In the genomic region with DNA sequence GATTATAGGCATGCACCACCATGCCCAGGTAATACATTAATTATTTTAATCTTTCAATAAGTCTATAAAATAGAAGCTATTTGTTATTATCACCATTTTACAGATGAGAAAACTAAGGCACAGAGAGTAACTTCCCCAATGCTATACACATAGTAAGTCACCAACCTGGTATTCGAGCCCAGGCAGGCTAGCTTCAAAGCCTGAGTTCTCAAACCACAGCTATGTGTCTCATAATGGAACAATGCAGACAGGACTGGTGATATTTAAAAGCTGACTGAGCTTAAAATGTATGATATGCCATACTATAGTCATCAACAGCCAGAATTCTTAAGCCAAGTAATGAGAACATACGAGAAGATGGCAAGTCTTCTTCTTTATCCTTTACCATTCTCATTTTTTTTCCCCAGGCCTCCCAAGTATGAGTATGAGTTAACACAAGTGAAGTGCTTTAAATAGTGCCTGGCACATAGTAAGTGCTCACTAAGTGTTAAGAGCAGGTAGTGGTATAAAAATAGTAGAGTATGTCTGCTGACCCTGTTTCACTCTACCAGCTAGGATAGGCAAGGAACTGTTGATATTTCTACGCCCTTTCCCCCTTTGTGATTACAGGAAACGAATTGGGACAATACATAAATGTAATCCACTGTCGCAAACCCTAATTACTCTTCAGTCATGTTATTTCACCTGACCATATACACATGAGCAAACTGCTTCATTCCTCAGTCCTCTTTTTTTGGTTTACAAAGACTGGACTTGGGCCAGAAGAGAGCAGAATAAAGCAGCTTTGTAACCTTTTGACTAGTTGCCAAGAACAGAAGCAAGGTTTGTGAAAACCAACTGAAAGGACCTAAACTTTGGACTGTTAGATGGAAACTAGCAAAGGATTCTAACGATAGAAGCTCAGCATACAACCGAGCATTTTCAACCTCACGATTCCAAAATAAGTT, we compare ENCODE assay signal across 9 cellular contexts. TPM values are rescaled to one million over a fixed set of nuclear protein-coding genes. Genes with fewer than 3 reads are reported as not detected.
DNase-seq lines count a peak whose midpoint lies in the region; ATAC-seq and TF ChIP-seq lines count a peak whose summit lies in the region.
"Had no signal": no experiment of that assay in that cellular context is flagged by ENCODE, and none has a peak within 500 bp of the region (broad histone marks: within the 10 kb centered on the region; RNA-seq: fewer than 3 reads in every experiment).

No MANE protein-coding gene starts in this region.

- H3K9ac ChIP-seq in OCI-LY1 (ENCODE audit: low read length) = no peak overlapping the region
- H3K9ac ChIP-seq in liver (ENCODE audit: low read depth in 1 of 2, low read length in 2 of 2) = no peak overlapping the region

- no peaks in the 10 kb centered on the region for H4K20me1 ChIP-seq in OCI-LY1 (ENCODE audit: insufficient read depth, low read length)

- peaks cover 51% of the 10 kb centered on the region for H3K4me1 ChIP-seq in OCI-LY1 (ENCODE audit: insufficient read depth, low read length, severe bottlenecking)
- peaks cover 0 to 21% (median 0%) of the 10 kb centered on the region in 4 donors for H3K4me1 ChIP-seq in liver (ENCODE audit: control insufficient read depth in 4 of 4, insufficient read depth in 4 of 4, low read length in 3 of 4)

- no peak overlapping the region for H3K4me3 Mint-ChIP-seq in activated T-cell treated with anti-CD3 and anti-CD28 coated beads, Interleukin-2, amount 50 U/mL, for 4 hours

- H3K27me3 ChIP-seq in OCI-LY1 (ENCODE audit: insufficient read depth, low read length) = no peaks in the 10 kb centered on the region
- no peaks in the 10 kb centered on the region for H3K27me3 ChIP-seq in liver (ENCODE audit: control insufficient read depth in 4 of 4, insufficient read depth in 4 of 4, low read length in 3 of 4)

- no peaks in the 10 kb centered on the region for H3K9me2 ChIP-seq in OCI-LY1 (ENCODE audit: low read depth, low read length)

- H3K36me3 Mint-ChIP-seq in activated T-cell treated with anti-CD3 and anti-CD28 coated beads, Interleukin-2, amount 50 U/mL, for 4 hours (ENCODE audit: insufficient read depth) = peaks cover 7% of the 10 kb centered on the region

- H3K9me3 Mint-ChIP-seq in activated T-cell treated with anti-CD3 and anti-CD28 coated beads, Interleukin-2, amount 50 U/mL, for 4 hours = no peaks in the 10 kb centered on the region
- H3K9me3 Mint-ChIP-seq: activated T-helper 2 cell treated with anti-CD3 and anti-CD28 coated beads, Interferon-gamma antibody, Interleukin-2, Interleukin-4, amounts not matched to agents 10 μg/mL and 5 μg/mL and 100 μg/mL, durations not matched to agents 14 hours and 24 hours and 36 hours had no signal

- no peaks in the 10 kb centered on the region for H3F3A ChIP-seq in OCI-LY1 (ENCODE audit: insufficient read depth, low read length)

- DNase-seq in AG04449 (ENCODE audit: low read depth, low spot score) (peak; percentile 64), dermis blood vessel endothelial cell (peak; percentile 82), NCI-H1048 (lab: John Stamatoyannopoulos, UW) (no peak), GDM1 (lab: John Stamatoyannopoulos, UW) (no peak)
- DNase-seq in activated T-cell treated with anti-CD3 and anti-CD28 coated beads, Interleukin-2, amount 50 U/mL, for 4 hours = no peak
- DNase-seq in central memory CD4-positive, alpha-beta T cell = no peak

- H3K9me3 ChIP-seq in OCI-LY1 (ENCODE audit: low read length) = no peaks in the 10 kb centered on the region
- H3K9me3 ChIP-seq in liver (ENCODE audit: control insufficient read depth in 4 of 4, low read length in 3 of 4) = no peaks in the 10 kb centered on the region

- CTCF ChIA-PET in AG04449 (lab: Yijun Ruan, JAX) = interaction anchor here (0.6 to 6.1 kb wide), 3 partner anchors 10 to 1048 kb away, joined by 3 to 54 read pairs (median 3); a partner anchor contains a TSS

- H3K79me2 ChIP-seq in OCI-LY1 (ENCODE audit: insufficient read depth, low read length) = peaks cover 90% of the 10 kb centered on the region

- no peaks in the 10 kb centered on the region for H3K27me3 Mint-ChIP-seq in activated T-cell treated with anti-CD3 and anti-CD28 coated beads, Interleukin-2, amount 50 U/mL, for 4 hours (ENCODE audit: low read depth)

- no peak overlapping the region for H3K4me3 ChIP-seq in AG04449 (ENCODE audit: low read depth, low read length)
- no peak overlapping the region for H3K4me3 ChIP-seq in OCI-LY1 (ENCODE audit: low read depth, low read length, poor library complexity, severe bottlenecking)
- no peak overlapping the region for H3K4me3 ChIP-seq in liver (ENCODE audit: low read depth in 1 of 3, low read length in 3 of 3)

- H3K27ac ChIP-seq in OCI-LY1 (ENCODE audit: low read depth, low read length, poor library complexity, severe bottlenecking) = peak overlapping the region; percentile 44
- no peak overlapping the region for H3K27ac ChIP-seq in liver (ENCODE audit: low read depth in 1 of 2, low read length in 2 of 2)

- H3K36me3 ChIP-seq in OCI-LY1 (ENCODE audit: insufficient read depth, low read length) (peaks cover 26% of the 10 kb centered on the region), liver (ENCODE audit: control insufficient read depth in 4 of 4, insufficient read depth in 3 of 4, low read depth in 1 of 4, low read length in 3 of 4) (peaks cover 0 to 3% (median 0%) of the 10 kb centered on the region in 4 donors)

- TF ChIP-seq CTCF in AG04449 (IDR thresholded peaks at IDR 0.05; ENCODE audit: insufficient read depth, low read length, missing control alignments) = no peak
- no peak for TF ChIP-seq CTCF in OCI-LY1 (IDR thresholded peaks at IDR 0.05; ENCODE audit: low read length)
- no peak for TF ChIP-seq CTCF in liver (IDR thresholded peaks at IDR 0.05; ENCODE audit: low read depth, low read length, missing input control)

- H2AFZ ChIP-seq in OCI-LY1 (ENCODE audit: low read length) = no peak overlapping the region

- H3K4me2 ChIP-seq in OCI-LY1 (ENCODE audit: low read length) = no peak overlapping the region

- TF ChIP-seq RAD21 in liver (IDR thresholded peaks at IDR 0.05) = peak in 1 of 2 donors; percentile 47

- ATAC-seq in activated T-cell treated with anti-CD3 and anti-CD28 coated beads, Interleukin-2, amount 50 U/mL, for 4 hours = no peak

- POLR2A ChIA-PET in AG04449 (lab: Yijun Ruan, JAX) = interaction anchor here (0.7 to 1.6 kb wide), 3 partner anchors 9 to 20 kb away, joined by 3 to 9 read pairs (median 4); a partner anchor contains a TSS

- peaks cover 14% of the 10 kb centered on the region for H3K4me1 Mint-ChIP-seq in activated T-cell treated with anti-CD3 and anti-CD28 coated beads, Interleukin-2, amount 50 U/mL, for 4 hours (ENCODE audit: low read depth)

- WGBS in liver = 68% methylated on average over 8 of the region's 8 CpGs

TF ChIP-seq in liver, 16 proteins besides CTCF, POLR2A, EP300 and RAD21 (continues in another document):
- TF ChIP-seq FOXA2 (IDR thresholded peaks at IDR 0.05) = no peak
- TF ChIP-seq YY1 (IDR thresholded peaks at IDR 0.05) = no peak
- TF ChIP-seq FOXA1 (IDR thresholded peaks at IDR 0.05) = no peak
- TF ChIP-seq HNF4G (IDR thresholded peaks at IDR 0.05) = peak; percentile 65
- TF ChIP-seq NR2F2 (IDR thresholded peaks at IDR 0.05) = no peak
- TF ChIP-seq JUND (IDR thresholded peaks at IDR 0.05) = peak in 1 of 2 donors; percentile 31
- TF ChIP-seq, protein P1, sequence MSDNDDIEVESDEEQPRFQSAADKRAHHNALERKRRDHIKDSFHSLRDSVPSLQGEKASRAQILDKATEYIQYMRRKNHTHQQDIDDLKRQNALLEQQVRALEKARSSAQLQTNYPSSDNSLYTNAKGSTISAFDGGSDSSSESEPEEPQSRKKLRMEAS (IDR thresholded peaks at IDR 0.05) = no peak
- no peak for TF ChIP-seq GABPA (IDR thresholded peaks at IDR 0.05 in 1 of 2, conservative IDR thresholded peaks at IDR 0.05 in 1 of 2)
- no peak for TF ChIP-seq TAF1 (conservative IDR thresholded peaks at IDR 0.05)
- TF ChIP-seq SP1 (IDR thresholded peaks at IDR 0.05) = peak; percentile 89
- peak in 1 of 2 donors; percentile 31 for TF ChIP-seq RXRA (IDR thresholded peaks at IDR 0.05)
- TF ChIP-seq, protein P2, sequence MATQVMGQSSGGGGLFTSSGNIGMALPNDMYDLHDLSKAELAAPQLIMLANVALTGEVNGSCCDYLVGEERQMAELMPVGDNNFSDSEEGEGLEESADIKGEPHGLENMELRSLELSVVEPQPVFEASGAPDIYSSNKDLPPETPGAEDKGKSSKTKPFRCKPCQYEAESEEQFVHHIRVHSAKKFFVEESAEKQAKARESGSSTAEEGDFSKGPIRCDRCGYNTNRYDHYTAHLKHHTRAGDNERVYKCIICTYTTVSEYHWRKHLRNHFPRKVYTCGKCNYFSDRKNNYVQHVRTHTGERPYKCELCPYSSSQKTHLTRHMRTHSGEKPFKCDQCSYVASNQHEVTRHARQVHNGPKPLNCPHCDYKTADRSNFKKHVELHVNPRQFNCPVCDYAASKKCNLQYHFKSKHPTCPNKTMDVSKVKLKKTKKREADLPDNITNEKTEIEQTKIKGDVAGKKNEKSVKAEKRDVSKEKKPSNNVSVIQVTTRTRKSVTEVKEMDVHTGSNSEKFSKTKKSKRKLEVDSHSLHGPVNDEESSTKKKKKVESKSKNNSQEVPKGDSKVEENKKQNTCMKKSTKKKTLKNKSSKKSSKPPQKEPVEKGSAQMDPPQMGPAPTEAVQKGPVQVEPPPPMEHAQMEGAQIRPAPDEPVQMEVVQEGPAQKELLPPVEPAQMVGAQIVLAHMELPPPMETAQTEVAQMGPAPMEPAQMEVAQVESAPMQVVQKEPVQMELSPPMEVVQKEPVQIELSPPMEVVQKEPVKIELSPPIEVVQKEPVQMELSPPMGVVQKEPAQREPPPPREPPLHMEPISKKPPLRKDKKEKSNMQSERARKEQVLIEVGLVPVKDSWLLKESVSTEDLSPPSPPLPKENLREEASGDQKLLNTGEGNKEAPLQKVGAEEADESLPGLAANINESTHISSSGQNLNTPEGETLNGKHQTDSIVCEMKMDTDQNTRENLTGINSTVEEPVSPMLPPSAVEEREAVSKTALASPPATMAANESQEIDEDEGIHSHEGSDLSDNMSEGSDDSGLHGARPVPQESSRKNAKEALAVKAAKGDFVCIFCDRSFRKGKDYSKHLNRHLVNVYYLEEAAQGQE (IDR thresholded peaks at IDR 0.05) = no peak

RNA-seq across cellular contexts. Expression of a gene that starts 9.5 kb away (rescaled TPM):
- total RNA-seq in dermis blood vessel endothelial cell = 14.0 and 18.8 TPM in 2 replicates
- total RNA-seq in liver = 10 to 100 TPM in 1 of 2 donors, 1 to 10 TPM in 1; 8.0 to 12.6 TPM
- polyA plus RNA-seq in liver = 1 to 10 TPM; 3.6 to 4.1 TPM
- 10 to 100 TPM; 26.6 to 29.6 (median 28.1) TPM for total RNA-seq in activated T-cell treated with anti-CD3 and anti-CD28 coated beads, Interleukin-2, amount 50 U/mL, for 4 hours

Comparison
In these comparisons a context has a peak if more than half of its experiments do, and no peak if none do; other contexts are left out.
1. DNase-seq: peak in AG04449 (single experiment) and dermis blood vessel endothelial cell (single experiment); none in activated T-cell treated with anti-CD3 and anti-CD28 coated beads, Interleukin-2, amount 50 U/mL, for 4 hours (single experiment), NCI-H1048 (single experiment), central memory CD4-positive, alpha-beta T cell (single experiment) and GDM1 (single experiment).